In the genomic region with DNA sequence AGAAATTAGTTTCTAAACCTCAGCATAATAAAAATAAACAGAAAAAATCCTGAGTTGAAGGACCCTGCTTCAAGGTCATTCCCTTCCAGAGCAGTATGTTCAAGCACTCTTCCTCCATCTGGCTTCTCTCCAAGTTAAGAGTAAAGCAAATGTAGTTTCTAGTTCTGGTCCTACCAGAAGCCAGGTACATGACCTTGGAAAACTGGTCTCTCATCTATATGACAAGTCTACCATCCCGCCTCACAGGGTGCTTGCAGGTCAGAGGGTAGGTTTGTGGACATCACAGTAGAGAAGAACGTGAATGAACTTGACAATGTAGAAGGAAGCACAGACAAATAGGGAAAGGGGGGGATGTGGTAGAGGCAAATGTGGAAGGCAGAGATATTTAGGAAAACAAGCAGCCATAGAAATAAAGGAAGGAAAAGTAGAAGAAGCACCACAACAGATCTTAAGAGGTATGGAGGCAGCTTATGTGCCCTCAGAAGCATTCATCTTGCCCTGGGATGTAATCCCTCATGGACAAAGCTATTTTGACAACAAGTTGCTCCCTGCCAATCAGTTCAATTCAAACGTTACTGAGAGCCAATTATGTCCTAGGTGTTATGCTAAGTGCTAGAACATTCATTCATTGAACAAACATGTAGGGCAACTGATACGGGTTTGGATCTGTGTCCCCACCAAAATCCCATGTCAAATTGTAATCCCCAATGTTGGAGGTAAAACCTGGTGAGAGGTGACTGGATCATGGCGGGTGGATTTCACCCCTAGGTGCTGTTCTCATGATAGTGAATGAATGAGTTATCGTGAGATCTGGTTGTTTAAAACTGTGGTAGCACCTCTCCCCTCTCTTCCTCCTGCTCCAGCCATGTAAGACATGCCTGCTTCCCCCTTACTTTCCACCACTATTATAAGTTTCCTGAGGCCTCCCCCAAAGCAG, we compare ENCODE assay signal across 1 cellular context.
TF ChIP-seq lines count a peak whose summit lies in the region.

No MANE protein-coding gene starts in this region.

TF ChIP-seq in HepG2, 621 proteins besides CTCF, POLR2A, EP300 and RAD21 (continued from another document and continues in another):
- TF ChIP-seq, protein P1, sequence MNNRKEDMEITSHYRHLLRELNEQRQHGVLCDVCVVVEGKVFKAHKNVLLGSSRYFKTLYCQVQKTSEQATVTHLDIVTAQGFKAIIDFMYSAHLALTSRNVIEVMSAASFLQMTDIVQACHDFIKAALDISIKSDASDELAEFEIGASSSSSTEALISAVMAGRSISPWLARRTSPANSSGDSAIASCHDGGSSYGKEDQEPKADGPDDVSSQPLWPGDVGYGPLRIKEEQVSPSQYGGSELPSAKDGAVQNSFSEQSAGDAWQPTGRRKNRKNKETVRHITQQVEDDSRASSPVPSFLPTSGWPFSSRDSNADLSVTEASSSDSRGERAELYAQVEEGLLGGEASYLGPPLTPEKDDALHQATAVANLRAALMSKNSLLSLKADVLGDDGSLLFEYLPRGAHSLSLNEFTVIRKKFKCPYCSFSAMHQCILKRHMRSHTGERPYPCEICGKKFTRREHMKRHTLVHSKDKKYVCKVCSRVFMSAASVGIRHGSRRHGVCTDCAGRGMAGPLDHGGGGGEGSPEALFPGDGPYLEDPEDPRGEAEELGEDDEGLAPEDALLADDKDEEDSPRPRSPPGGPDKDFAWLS (CRISPR knock-in tag; IDR thresholded peaks at IDR 0.05; ENCODE audit: borderline replicate concordance), result no peak
- TF ChIP-seq, protein P2, sequence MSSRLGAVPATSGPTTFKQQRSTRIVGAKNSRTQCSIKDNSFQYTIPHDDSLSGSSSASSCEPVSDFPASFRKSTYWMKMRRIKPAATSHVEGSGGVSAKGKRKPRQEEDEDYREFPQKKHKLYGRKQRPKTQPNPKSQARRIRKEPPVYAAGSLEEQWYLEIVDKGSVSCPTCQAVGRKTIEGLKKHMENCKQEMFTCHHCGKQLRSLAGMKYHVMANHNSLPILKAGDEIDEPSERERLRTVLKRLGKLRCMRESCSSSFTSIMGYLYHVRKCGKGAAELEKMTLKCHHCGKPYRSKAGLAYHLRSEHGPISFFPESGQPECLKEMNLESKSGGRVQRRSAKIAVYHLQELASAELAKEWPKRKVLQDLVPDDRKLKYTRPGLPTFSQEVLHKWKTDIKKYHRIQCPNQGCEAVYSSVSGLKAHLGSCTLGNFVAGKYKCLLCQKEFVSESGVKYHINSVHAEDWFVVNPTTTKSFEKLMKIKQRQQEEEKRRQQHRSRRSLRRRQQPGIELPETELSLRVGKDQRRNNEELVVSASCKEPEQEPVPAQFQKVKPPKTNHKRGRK (CRISPR knock-in tag; IDR thresholded peaks at IDR 0.05), result no peak
- TF ChIP-seq, protein P3, sequence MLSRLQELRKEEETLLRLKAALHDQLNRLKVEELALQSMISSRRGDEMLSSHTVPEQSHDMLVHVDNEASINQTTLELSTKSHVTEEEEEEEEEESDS (CRISPR knock-in tag; IDR thresholded peaks at IDR 0.05; ENCODE audit: borderline replicate concordance), result no peak
- TF ChIP-seq ZNF720 (CRISPR knock-in tag; IDR thresholded peaks at IDR 0.05) (no peak), CHD2 (IDR thresholded peaks at IDR 0.05; ENCODE audit: low read depth, low read length) (no peak), RXRB (CRISPR knock-in tag; IDR thresholded peaks at IDR 0.05; ENCODE audit: borderline replicate concordance) (peak; percentile 76), XRCC5 (optimal IDR thresholded peaks at IDR 0.05; ENCODE audit: low read length) (no peak), HNF4A (CRISPR knock-in tag; IDR thresholded peaks at IDR 0.05) (peak; percentile 53), ELF4 (CRISPR knock-in tag; IDR thresholded peaks at IDR 0.05; ENCODE audit: borderline replicate concordance) (no peak), BCL6 (CRISPR knock-in tag; IDR thresholded peaks at IDR 0.05) (peak; percentile 74), GATAD2A (CRISPR knock-in tag; IDR thresholded peaks at IDR 0.05) (peak; percentile 73), NONO (IDR thresholded peaks at IDR 0.05) (no peak), NONO (CRISPR knock-in tag; conservative IDR thresholded peaks at IDR 0.05) (no peak), SNRNP70 (IDR thresholded peaks at IDR 0.05; ENCODE audit: low read depth, low read length) (no peak), TMF1 (CRISPR knock-in tag; IDR thresholded peaks at IDR 0.05; ENCODE audit: low read depth) (no peak)
- TF ChIP-seq, protein P4, sequence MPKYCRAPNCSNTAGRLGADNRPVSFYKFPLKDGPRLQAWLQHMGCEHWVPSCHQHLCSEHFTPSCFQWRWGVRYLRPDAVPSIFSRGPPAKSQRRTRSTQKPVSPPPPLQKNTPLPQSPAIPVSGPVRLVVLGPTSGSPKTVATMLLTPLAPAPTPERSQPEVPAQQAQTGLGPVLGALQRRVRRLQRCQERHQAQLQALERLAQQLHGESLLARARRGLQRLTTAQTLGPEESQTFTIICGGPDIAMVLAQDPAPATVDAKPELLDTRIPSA (CRISPR knock-in tag; IDR thresholded peaks at IDR 0.05; ENCODE audit: borderline replicate concordance), result no peak
- TF ChIP-seq, protein P5, sequence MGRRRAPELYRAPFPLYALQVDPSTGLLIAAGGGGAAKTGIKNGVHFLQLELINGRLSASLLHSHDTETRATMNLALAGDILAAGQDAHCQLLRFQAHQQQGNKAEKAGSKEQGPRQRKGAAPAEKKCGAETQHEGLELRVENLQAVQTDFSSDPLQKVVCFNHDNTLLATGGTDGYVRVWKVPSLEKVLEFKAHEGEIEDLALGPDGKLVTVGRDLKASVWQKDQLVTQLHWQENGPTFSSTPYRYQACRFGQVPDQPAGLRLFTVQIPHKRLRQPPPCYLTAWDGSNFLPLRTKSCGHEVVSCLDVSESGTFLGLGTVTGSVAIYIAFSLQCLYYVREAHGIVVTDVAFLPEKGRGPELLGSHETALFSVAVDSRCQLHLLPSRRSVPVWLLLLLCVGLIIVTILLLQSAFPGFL (CRISPR knock-in tag; IDR thresholded peaks at IDR 0.05), result no peak
- TF ChIP-seq, protein P6, sequence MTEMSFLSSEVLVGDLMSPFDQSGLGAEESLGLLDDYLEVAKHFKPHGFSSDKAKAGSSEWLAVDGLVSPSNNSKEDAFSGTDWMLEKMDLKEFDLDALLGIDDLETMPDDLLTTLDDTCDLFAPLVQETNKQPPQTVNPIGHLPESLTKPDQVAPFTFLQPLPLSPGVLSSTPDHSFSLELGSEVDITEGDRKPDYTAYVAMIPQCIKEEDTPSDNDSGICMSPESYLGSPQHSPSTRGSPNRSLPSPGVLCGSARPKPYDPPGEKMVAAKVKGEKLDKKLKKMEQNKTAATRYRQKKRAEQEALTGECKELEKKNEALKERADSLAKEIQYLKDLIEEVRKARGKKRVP (CRISPR knock-in tag; IDR thresholded peaks at IDR 0.05), result peak in 1 of 2 experiments; percentile 21; a peak in 1 of 4 replicates
- TF ChIP-seq, protein P7, sequence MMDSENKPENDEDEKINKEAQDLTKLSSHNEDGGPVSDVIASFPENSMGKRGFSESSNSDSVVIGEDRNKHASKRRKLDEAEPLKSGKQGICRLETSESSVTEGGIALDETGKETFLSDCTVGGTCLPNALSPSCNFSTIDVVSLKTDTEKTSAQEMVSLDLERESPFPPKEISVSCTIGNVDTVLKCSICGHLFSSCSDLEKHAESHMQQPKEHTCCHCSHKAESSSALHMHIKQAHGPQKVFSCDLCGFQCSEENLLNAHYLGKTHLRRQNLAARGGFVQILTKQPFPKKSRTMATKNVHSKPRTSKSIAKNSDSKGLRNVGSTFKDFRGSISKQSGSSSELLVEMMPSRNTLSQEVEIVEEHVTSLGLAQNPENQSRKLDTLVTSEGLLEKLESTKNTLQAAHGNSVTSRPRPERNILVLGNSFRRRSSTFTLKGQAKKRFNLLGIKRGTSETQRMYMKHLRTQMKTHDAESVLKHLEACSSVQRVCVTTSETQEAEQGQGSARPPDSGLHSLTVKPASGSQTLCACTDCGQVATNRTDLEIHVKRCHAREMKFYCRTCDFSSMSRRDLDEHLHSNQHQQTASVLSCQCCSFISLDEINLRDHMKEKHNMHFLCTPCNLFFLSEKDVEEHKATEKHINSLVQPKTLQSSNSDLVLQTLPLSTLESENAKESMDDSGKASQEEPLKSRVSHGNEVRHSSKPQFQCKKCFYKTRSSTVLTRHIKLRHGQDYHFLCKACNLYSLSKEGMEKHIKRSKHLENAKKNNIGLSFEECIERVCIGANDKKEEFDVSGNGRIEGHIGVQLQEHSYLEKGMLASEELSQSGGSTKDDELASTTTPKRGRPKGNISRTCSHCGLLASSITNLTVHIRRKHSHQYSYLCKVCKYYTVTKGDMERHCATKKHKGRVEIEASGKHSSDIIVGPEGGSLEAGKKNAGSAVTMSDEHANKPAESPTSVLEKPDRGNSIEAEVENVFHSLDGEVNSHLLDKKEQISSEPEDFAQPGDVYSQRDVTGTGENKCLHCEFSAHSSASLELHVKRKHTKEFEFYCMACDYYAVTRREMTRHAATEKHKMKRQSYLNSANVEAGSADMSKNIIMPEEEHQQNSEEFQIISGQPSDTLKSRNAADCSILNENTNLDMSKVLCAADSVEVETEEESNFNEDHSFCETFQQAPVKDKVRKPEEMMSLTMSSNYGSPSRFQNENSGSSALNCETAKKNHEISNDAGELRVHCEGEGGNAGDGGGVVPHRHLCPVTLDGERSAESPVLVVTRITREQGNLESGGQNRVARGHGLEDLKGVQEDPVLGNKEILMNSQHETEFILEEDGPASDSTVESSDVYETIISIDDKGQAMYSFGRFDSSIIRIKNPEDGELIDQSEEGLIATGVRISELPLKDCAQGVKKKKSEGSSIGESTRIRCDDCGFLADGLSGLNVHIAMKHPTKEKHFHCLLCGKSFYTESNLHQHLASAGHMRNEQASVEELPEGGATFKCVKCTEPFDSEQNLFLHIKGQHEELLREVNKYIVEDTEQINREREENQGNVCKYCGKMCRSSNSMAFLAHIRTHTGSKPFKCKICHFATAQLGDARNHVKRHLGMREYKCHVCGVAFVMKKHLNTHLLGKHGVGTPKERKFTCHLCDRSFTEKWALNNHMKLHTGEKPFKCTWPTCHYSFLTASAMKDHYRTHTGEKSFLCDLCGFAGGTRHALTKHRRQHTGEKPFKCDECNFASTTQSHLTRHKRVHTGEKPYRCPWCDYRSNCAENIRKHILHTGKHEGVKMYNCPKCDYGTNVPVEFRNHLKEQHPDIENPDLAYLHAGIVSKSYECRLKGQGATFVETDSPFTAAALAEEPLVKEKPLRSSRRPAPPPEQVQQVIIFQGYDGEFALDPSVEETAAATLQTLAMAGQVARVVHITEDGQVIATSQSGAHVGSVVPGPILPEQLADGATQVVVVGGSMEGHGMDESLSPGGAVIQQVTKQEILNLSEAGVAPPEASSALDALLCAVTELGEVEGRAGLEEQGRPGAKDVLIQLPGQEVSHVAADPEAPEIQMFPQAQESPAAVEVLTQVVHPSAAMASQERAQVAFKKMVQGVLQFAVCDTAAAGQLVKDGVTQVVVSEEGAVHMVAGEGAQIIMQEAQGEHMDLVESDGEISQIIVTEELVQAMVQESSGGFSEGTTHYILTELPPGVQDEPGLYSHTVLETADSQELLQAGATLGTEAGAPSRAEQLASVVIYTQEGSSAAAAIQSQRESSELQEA (CRISPR knock-in tag; IDR thresholded peaks at IDR 0.05; ENCODE audit: not compliant biosample characterization), result no peak
- TF ChIP-seq, protein P8, sequence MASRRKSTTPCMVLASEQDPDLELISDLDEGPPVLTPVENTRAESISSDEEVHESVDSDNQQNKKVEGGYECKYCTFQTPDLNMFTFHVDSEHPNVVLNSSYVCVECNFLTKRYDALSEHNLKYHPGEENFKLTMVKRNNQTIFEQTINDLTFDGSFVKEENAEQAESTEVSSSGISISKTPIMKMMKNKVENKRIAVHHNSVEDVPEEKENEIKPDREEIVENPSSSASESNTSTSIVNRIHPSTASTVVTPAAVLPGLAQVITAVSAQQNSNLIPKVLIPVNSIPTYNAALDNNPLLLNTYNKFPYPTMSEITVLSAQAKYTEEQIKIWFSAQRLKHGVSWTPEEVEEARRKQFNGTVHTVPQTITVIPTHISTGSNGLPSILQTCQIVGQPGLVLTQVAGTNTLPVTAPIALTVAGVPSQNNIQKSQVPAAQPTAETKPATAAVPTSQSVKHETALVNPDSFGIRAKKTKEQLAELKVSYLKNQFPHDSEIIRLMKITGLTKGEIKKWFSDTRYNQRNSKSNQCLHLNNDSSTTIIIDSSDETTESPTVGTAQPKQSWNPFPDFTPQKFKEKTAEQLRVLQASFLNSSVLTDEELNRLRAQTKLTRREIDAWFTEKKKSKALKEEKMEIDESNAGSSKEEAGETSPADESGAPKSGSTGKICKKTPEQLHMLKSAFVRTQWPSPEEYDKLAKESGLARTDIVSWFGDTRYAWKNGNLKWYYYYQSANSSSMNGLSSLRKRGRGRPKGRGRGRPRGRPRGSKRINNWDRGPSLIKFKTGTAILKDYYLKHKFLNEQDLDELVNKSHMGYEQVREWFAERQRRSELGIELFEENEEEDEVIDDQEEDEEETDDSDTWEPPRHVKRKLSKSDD (CRISPR knock-in tag; IDR thresholded peaks at IDR 0.05; ENCODE audit: low read depth), result no peak
- TF ChIP-seq, protein P9, sequence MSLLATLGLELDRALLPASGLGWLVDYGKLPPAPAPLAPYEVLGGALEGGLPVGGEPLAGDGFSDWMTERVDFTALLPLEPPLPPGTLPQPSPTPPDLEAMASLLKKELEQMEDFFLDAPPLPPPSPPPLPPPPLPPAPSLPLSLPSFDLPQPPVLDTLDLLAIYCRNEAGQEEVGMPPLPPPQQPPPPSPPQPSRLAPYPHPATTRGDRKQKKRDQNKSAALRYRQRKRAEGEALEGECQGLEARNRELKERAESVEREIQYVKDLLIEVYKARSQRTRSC (CRISPR knock-in tag; IDR thresholded peaks at IDR 0.05; ENCODE audit: low read depth), result no peak
- TF ChIP-seq, protein P10, sequence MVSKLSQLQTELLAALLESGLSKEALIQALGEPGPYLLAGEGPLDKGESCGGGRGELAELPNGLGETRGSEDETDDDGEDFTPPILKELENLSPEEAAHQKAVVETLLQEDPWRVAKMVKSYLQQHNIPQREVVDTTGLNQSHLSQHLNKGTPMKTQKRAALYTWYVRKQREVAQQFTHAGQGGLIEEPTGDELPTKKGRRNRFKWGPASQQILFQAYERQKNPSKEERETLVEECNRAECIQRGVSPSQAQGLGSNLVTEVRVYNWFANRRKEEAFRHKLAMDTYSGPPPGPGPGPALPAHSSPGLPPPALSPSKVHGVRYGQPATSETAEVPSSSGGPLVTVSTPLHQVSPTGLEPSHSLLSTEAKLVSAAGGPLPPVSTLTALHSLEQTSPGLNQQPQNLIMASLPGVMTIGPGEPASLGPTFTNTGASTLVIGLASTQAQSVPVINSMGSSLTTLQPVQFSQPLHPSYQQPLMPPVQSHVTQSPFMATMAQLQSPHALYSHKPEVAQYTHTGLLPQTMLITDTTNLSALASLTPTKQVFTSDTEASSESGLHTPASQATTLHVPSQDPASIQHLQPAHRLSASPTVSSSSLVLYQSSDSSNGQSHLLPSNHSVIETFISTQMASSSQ (IDR thresholded peaks at IDR 0.05; ENCODE audit: low read depth), result no peak
- TF ChIP-seq, protein P10 (CRISPR knock-in tag; IDR thresholded peaks at IDR 0.05; ENCODE audit: borderline replicate concordance), result 0 out of 2 replicates have a peak, but pooled peaks have one; percentile 18
